In the genomic region with DNA sequence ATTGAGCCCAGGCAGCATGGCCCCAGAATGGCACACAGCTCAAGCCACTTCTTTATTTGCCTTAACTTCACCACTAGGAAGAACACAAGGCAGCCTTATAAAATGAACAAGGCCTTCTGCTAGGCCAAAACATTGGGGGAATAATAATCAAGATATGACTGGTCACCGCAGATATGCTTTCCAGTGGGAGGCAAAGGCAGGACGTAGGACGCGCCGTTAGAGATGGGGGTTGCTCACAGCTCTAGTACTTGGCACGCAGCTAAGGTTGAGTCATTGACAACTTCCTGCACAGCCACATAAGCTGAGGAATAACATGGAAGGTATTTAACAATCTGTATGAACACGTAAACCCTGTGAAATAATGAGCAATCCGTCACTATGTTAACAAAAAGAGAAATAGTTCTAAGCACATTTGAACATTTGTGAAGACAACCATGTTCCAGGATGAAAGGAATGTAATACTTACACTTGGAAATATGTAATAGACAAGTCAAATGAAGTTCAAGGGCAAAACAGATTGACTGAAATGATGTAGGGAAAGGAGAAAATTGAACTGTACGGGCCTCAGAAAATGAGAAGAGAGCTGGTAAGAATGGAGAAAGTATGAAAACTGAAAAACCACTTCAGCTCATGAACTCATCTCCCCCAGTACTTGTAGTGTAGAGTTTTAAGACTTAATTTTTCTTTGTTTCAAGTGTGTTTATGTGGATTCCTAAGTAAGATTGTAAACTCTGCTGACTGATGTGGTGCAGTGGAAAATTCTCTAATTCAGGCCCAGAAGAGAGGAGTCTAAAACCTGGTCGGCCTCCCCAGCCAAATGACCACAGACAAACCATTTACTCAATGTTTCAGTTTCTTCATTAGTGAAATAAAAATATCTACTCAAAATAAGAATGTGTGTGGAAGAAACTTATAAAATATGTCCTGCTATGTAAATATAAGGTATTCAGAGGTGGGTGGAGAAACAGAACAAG, we compare ENCODE assay signal across 11 cellular contexts. TPM values are rescaled to one million over a fixed set of nuclear protein-coding genes. Genes with fewer than 3 reads are reported as not detected.
DNase-seq lines count a peak whose midpoint lies in the region; ATAC-seq, FAIRE-seq and TF ChIP-seq lines count a peak whose summit lies in the region.
"Had no signal": no experiment of that assay in that cellular context is flagged by ENCODE, and none has a peak within 500 bp of the region (broad histone marks: within the 10 kb centered on the region; RNA-seq: fewer than 3 reads in every experiment).

No MANE protein-coding gene starts in this region.

- WGBS in ovary, 3 donors, result 6 to 23% (median 12%) methylated on average over 10 of the region's 10 CpGs

- no peaks in the 10 kb centered on the region for H3K4me1 ChIP-seq in ovary (ENCODE audit: insufficient read depth)
- no peaks in the 10 kb centered on the region for H3K4me1 ChIP-seq in colonic mucosa
- H3K4me1 ChIP-seq: body of pancreas had no signal

- TF ChIP-seq POLR2A in ovary (IDR thresholded peaks at IDR 0.05), result no peak

- no peak for TF ChIP-seq EP300 in ovary (IDR thresholded peaks at IDR 0.05)

- peak overlapping the region in 1 of 2 donors; percentile 30 for H3K27ac ChIP-seq in ovary
- H3K27ac ChIP-seq in colonic mucosa, result no peak overlapping the region
- H3K27ac ChIP-seq: body of pancreas had no signal

- no peaks in the 10 kb centered on the region for H3K9me3 ChIP-seq in ovary
- no peaks in the 10 kb centered on the region for H3K9me3 ChIP-seq in colonic mucosa
- H3K9me3 ChIP-seq: body of pancreas had no signal

- H3K9ac ChIP-seq in colonic mucosa (ENCODE audit: low read depth in 2 of 2, low read length in 2 of 2), result no peak overlapping the region

- TF ChIP-seq CTCF in ovary (IDR thresholded peaks at IDR 0.05) (no peak), colonic mucosa (IDR thresholded peaks at IDR 0.05) (no peak)

- peak; percentile 9 for FAIRE-seq in GM18507 (lab: Jason Lieb, UNC)

- H3K36me3 ChIP-seq in ovary, result no peaks in the 10 kb centered on the region
- H3K36me3 ChIP-seq in colonic mucosa, result no peaks in the 10 kb centered on the region

- no peak overlapping the region for H3K4me3 ChIP-seq in ovary
- H3K4me3 ChIP-seq in colonic mucosa, result no peak overlapping the region
- H3K4me3 ChIP-seq: body of pancreas had no signal

- H3K27me3 ChIP-seq in ovary, result no peaks in the 10 kb centered on the region
- no peaks in the 10 kb centered on the region for H3K27me3 ChIP-seq in colonic mucosa
- H3K27me3 ChIP-seq: body of pancreas had no signal

- intact Hi-C loops in ovary (cut with DNase I), result no loop called here
- intact Hi-C loops in colonic mucosa (cut with DNase I), result no loop called here

- DNase-seq in GM18507 (ENCODE audit: extremely low spot score, insufficient read length, low read depth) (no peak), NOMO-1 treated with dmso at 0.1 percent for 144 hours (lab: John Stamatoyannopoulos, UW; ENCODE audit: unreplicated experiment) (peak; percentile 5), dermis microvascular lymphatic vessel endothelial cell (ENCODE audit: low read depth in 2 of 2) (peak; percentile 96 to 99), ovary (peak; percentile 37 to 57 (median 51)), GF-D8 (lab: John Stamatoyannopoulos, UW) (no peak), colonic mucosa (no peak), NCI-H2171 treated with DMSO at 0.1 percent for 48 hours (lab: John Stamatoyannopoulos, UW) (no peak)
- DNase-seq: naive B cell had no signal

- no peak for ATAC-seq in HG02970 (IDR thresholded peaks at IDR 0.05; ENCODE audit: low FRiP score, unreplicated experiment)
- ATAC-seq: body of pancreas; stimulated activated memory B cell treated with anti-CD40 and anti-IgM and Interleukin-4, amounts not matched to agents 10 μg/mL and 1 μg/mL and 100 μg/mL, for 72 hours had no signal

RNA-seq across cellular contexts. Expression of gene CCDC91, which starts 59.3 kb away (rescaled TPM):
- total RNA-seq in dermis microvascular lymphatic vessel endothelial cell (3.9 and 5.1 TPM in 2 replicates), ovary (10 to 100 TPM; 29.2 to 45.7 (median 38.2) TPM), colonic mucosa (10 to 100 TPM; 15.6 to 20.5 TPM)
- 10 to 100 TPM; 15.8 to 22.4 TPM for polyA plus RNA-seq in ovary

Comparison
In these comparisons a context has a peak if more than half of its experiments do, and no peak if none do; other contexts are left out.
1. DNase-seq: peak in NOMO-1 treated with dmso at 0.1 percent for 144 hours (single experiment), dermis microvascular lymphatic vessel endothelial cell (2 of 2) and ovary (5 of 5); none in GM18507 (single experiment), GF-D8 (single experiment), colonic mucosa (single experiment) and NCI-H2171 treated with DMSO at 0.1 percent for 48 hours (single experiment).